In the genomic region with DNA sequence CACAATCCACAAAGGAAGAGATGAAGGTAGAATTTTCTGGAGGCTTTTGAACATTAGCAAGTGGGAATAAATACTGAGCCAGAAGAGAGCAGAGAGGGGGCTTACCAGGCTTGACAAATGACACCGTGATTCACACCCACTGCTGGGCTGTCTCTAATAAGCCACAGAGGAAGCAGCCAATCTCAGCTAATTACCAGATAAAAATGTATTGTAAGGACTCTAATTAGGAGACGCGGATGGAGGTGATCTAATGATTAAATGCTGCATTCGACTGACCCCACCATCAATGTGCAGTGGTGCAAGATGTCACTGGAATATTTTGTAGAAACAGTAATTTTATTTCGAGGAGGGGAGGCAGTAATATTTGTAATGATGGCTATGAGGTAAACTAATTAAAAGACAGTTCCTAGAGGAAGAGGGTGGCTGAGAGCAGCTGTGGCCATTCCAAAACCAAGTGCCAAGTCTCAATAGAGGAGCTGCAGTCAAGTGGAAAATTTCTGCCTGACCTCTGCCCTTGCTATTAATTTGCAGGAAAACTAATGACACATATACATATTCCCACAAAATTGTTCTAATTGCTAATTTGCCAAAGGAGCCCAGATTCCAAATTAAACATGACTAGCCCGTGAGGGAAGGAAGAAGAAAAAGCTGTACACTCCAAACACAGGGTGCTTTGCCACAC, we compare ENCODE assay signal across 8 cellular contexts.
DNase-seq lines count a peak whose midpoint lies in the region; ATAC-seq, FAIRE-seq and TF ChIP-seq lines count a peak whose summit lies in the region.

No MANE protein-coding gene starts in this region.

- CTCF ChIA-PET in activated CD4-positive, alpha-beta T cell treated with anti-CD3 and anti-CD28 coated beads, Interleukin-2, amount 10 ng/mL, durations not matched to agents 7 days and 5 days (lab: Charles Lee) = interaction anchor here (0.9 kb wide), 1 partner anchor 17 kb away, joined by 3 read pairs; no protein-coding TSS in a partner anchor

- H3K27ac Mint-ChIP-seq in activated CD4-positive, alpha-beta T cell treated with anti-CD3 and anti-CD28 coated beads, Interleukin-2, amount 10 ng/mL, durations not matched to agents 7 days and 5 days = peak overlapping the region; percentile 21
- H3K27ac Mint-ChIP-seq in mesothelial cell of epicardium = peak overlapping the region; percentile 100

- peaks cover 11% of the 10 kb centered on the region for H3K9me3 Mint-ChIP-seq in activated CD4-positive, alpha-beta T cell treated with anti-CD3 and anti-CD28 coated beads, Interleukin-2, amount 10 ng/mL, durations not matched to agents 7 days and 5 days
- H3K9me3 Mint-ChIP-seq in mesothelial cell of epicardium = no peaks in the 10 kb centered on the region

- H3K27me3 ChIP-seq in brain microvascular endothelial cell (replicated peaks) (no peaks in the 10 kb centered on the region), tibial artery (no peaks in the 10 kb centered on the region)

- POLR2A ChIA-PET in activated CD4-positive, alpha-beta T cell treated with anti-CD3 and anti-CD28 coated beads, Interleukin-2, amount 10 ng/mL, durations not matched to agents 7 days and 5 days (lab: Charles Lee) = no interaction called here

- H3K36me3 ChIP-seq in brain microvascular endothelial cell (replicated peaks) (peaks cover 37% of the 10 kb centered on the region), tibial artery (peaks cover 21 to 32% (median 25%) of the 10 kb centered on the region in 3 donors)

- H3K36me3 Mint-ChIP-seq in activated CD4-positive, alpha-beta T cell treated with anti-CD3 and anti-CD28 coated beads, Interleukin-2, amount 10 ng/mL, durations not matched to agents 7 days and 5 days (ENCODE audit: low read depth) = peaks cover 77% of the 10 kb centered on the region
- H3K36me3 Mint-ChIP-seq in mesothelial cell of epicardium = peaks cover 21% of the 10 kb centered on the region

- in situ Hi-C loops in brain microvascular endothelial cell (cut with HindIII; ENCODE audit: low pct_ligation_motif_present, low sequenced_read_pairs) = no loop called here

- peak; percentile 5 for TF ChIP-seq CTCF in brain microvascular endothelial cell (IDR thresholded peaks at IDR 0.05; ENCODE audit: low read depth, low read length, missing control alignments)
- no peak for TF ChIP-seq CTCF in mesothelial cell of epicardium (IDR thresholded peaks at IDR 0.05; ENCODE audit: unreplicated experiment)
- TF ChIP-seq CTCF in tibial artery (IDR thresholded peaks at IDR 0.05) = no peak

- H3K27ac ChIP-seq in brain microvascular endothelial cell = peak overlapping the region; percentile 97
- H3K27ac ChIP-seq in tibial artery = peak overlapping the region; percentile 78 to 90

- H3K4me3 Mint-ChIP-seq in activated CD4-positive, alpha-beta T cell treated with anti-CD3 and anti-CD28 coated beads, Interleukin-2, amount 10 ng/mL, durations not matched to agents 7 days and 5 days = no peak overlapping the region
- peak overlapping the region; percentile 20 for H3K4me3 Mint-ChIP-seq in mesothelial cell of epicardium

- no peak for DNase-seq in activated CD4-positive, alpha-beta T cell treated with anti-CD3 and anti-CD28 coated beads, Interleukin-2, amount 10 ng/mL, durations not matched to agents 7 days and 5 days
- DNase-seq in activated CD4-positive, alpha-beta T cell treated with anti-CD3 and anti-CD28 coated beads, Interleukin-2, amount 50 U/mL, for 4 hours = no peak
- DNase-seq in brain microvascular endothelial cell = no peak
- DNase-seq in mesothelial cell of epicardium (ENCODE audit: low spot score in 2 of 2, unreplicated experiment in 2 of 2) = no peak
- DNase-seq in tibial artery = no peak
- no peak for DNase-seq in urothelium cell line (ENCODE audit: low spot score)
- DNase-seq in islet precursor cell = no peak

- H3K4me3 ChIP-seq in brain microvascular endothelial cell (ENCODE audit: low read depth, low read length) (no peak overlapping the region), tibial artery (no peak overlapping the region)

- H3K4me1 ChIP-seq in tibial artery = peaks cover 0 to 67% (median 53%) of the 10 kb centered on the region in 4 donors

- no peak for ATAC-seq in GM21825 (IDR thresholded peaks at IDR 0.05; ENCODE audit: unreplicated experiment)

- no peaks in the 10 kb centered on the region for H3K9me3 ChIP-seq in tibial artery

- no peak for FAIRE-seq in urothelium cell line (lab: Jason Lieb, UNC)

- peaks cover 52% of the 10 kb centered on the region for H3K4me1 Mint-ChIP-seq in activated CD4-positive, alpha-beta T cell treated with anti-CD3 and anti-CD28 coated beads, Interleukin-2, amount 10 ng/mL, durations not matched to agents 7 days and 5 days
- peaks cover 73% of the 10 kb centered on the region for H3K4me1 Mint-ChIP-seq in mesothelial cell of epicardium

- intact Hi-C loops in tibial artery (cut with DNase I; ENCODE audit: low total_unique reads) = no loop called here

- H3K27me3 Mint-ChIP-seq in activated CD4-positive, alpha-beta T cell treated with anti-CD3 and anti-CD28 coated beads, Interleukin-2, amount 10 ng/mL, durations not matched to agents 7 days and 5 days = no peaks in the 10 kb centered on the region
- no peaks in the 10 kb centered on the region for H3K27me3 Mint-ChIP-seq in mesothelial cell of epicardium (ENCODE audit: low read depth)
